Comparison of ENCODE assay signal across 8 cellular contexts in genomic region chr9:130701059-130702022, GRCh38. TPM values are rescaled to one million over a fixed set of nuclear protein-coding genes. Genes with fewer than 3 reads are reported as not detected.
DNase-seq lines count a peak whose midpoint lies in the region; ATAC-seq lines count a peak whose summit lies in the region.

No MANE protein-coding gene starts in this region.

- no peaks in the 10 kb centered on the region for H3K9me3 ChIP-seq in mesenchymal stem cell (ENCODE audit: control insufficient read depth, low read length)

- H3K4ac ChIP-seq in mesenchymal stem cell (ENCODE audit: low read depth in 1 of 2, low read length in 2 of 2): peak overlapping the region; percentile 26 to 61

- H2BK12ac ChIP-seq in mesenchymal stem cell (ENCODE audit: low read length in 2 of 2): peak overlapping the region in 1 of 2 experiments; percentile 3

- no peak overlapping the region for H3K4me3 ChIP-seq in mesenchymal stem cell (ENCODE audit: insufficient read depth in 1 of 2, low read depth in 1 of 2, low read length in 2 of 2)

- H3K27ac ChIP-seq in mesenchymal stem cell (ENCODE audit: low read length, poor library complexity, severe bottlenecking): no peak overlapping the region

- no peak overlapping the region for H3K4me2 ChIP-seq in mesenchymal stem cell (ENCODE audit: low read length, poor library complexity, severe bottlenecking)

- WGBS in mesenchymal stem cell: 67% methylated on average over 10 of the region's 13 CpGs

- H2BK5ac ChIP-seq in mesenchymal stem cell (ENCODE audit: low read depth, low read length, poor library complexity, severe bottlenecking): no peak overlapping the region

- no peak overlapping the region for H2BK15ac ChIP-seq in mesenchymal stem cell (ENCODE audit: low read depth, poor library complexity, severe bottlenecking)

- no peak overlapping the region for H4K91ac ChIP-seq in mesenchymal stem cell (ENCODE audit: low read length)

- CTCF ChIA-PET in activated CD4-positive, alpha-beta memory T cell treated with anti-CD3 and anti-CD28 coated beads, Interleukin-2, amount 10 ng/mL, durations not matched to agents 7 days and 5 days (lab: Charles Lee): interaction anchor here (0.7 to 3.9 kb wide), 30 partner anchors 9 to 345 kb away, joined by 3 to 25 read pairs (median 4); partner anchors contain the start of gene EXOSC2

- H3K4me1 Mint-ChIP-seq in activated CD4-positive, alpha-beta memory T cell treated with anti-CD3 and anti-CD28 coated beads, Interleukin-2, amount 10 ng/mL, durations not matched to agents 7 days and 5 days: peaks cover 22% of the 10 kb centered on the region

- H3K9ac ChIP-seq in mesenchymal stem cell (ENCODE audit: low read length): peak overlapping the region; percentile 32

- peaks cover 70% of the 10 kb centered on the region for H3K36me3 Mint-ChIP-seq in activated CD4-positive, alpha-beta memory T cell treated with anti-CD3 and anti-CD28 coated beads, Interleukin-2, amount 10 ng/mL, durations not matched to agents 7 days and 5 days (ENCODE audit: low read depth)

- peak overlapping the region; percentile 53 for H2AK5ac ChIP-seq in mesenchymal stem cell (ENCODE audit: low read length, severe bottlenecking)

- H3K27me3 ChIP-seq in mesenchymal stem cell (ENCODE audit: control insufficient read depth in 1 of 2, insufficient read depth in 1 of 2, low read length in 2 of 2): no peaks in the 10 kb centered on the region

- no peak overlapping the region for H3K18ac ChIP-seq in mesenchymal stem cell (ENCODE audit: low read depth in 1 of 2, low read length in 2 of 2)

- no peak for ATAC-seq in HG03571 (IDR thresholded peaks at IDR 0.05; ENCODE audit: unreplicated experiment)

- no peak overlapping the region for H3K4me3 Mint-ChIP-seq in activated CD4-positive, alpha-beta memory T cell treated with anti-CD3 and anti-CD28 coated beads, Interleukin-2, amount 10 ng/mL, durations not matched to agents 7 days and 5 days

- H2BK120ac ChIP-seq in mesenchymal stem cell (ENCODE audit: low read depth, low read length): no peak overlapping the region

- no peak overlapping the region for H2AFZ ChIP-seq in mesenchymal stem cell (ENCODE audit: low read depth, low read length)

- H3K23ac ChIP-seq in mesenchymal stem cell (ENCODE audit: low read length in 2 of 2): no peak overlapping the region

- DNase-seq in activated gamma-delta T cell treated with Interleukin-2 at 50 U/mL for 16 hours: peak; percentile 69
- no peak for DNase-seq in activated gamma-delta T cell (lab: John Stamatoyannopoulos, UW)
- peak; percentile 61 for DNase-seq in NCI-H345 (lab: John Stamatoyannopoulos, UW)
- DNase-seq in activated CD4-positive, alpha-beta memory T cell treated with anti-CD3 and anti-CD28 coated beads, Interleukin-2, amount 10 ng/mL, durations not matched to agents 7 days and 5 days: peak; percentile 72
- DNase-seq in ecto neural progenitor cell (ENCODE audit: low spot score): peak; percentile 89
- DNase-seq in mesenchymal stem cell: peak; percentile 78
- DNase-seq in stimulated activated CD8-positive, alpha-beta memory T cell treated with anti-CD3 and anti-CD28 coated beads, Interleukin-15, amount 100 ng/mL, for 4 hours (ENCODE audit: low read depth in 2 of 2): peak; percentile 25 to 32

- H3K14ac ChIP-seq in mesenchymal stem cell (ENCODE audit: low read length in 2 of 2): no peak overlapping the region

- no peak overlapping the region for H3K27ac Mint-ChIP-seq in activated CD4-positive, alpha-beta memory T cell treated with anti-CD3 and anti-CD28 coated beads, Interleukin-2, amount 10 ng/mL, durations not matched to agents 7 days and 5 days

- H3K4me1 ChIP-seq in mesenchymal stem cell (ENCODE audit: control insufficient read depth, insufficient read depth, low read depth, low read length): peaks cover 8% of the 10 kb centered on the region

- POLR2A ChIA-PET in activated CD4-positive, alpha-beta memory T cell treated with anti-CD3 and anti-CD28 coated beads, Interleukin-2, amount 10 ng/mL, durations not matched to agents 7 days and 5 days (lab: Charles Lee): interaction anchor here (0.6 to 1.6 kb wide), 5 partner anchors 8 to 362 kb away, joined by 3 to 5 read pairs (median 3); partner anchors contain the start of gene EXOSC2

- H3K36me3 ChIP-seq in mesenchymal stem cell (ENCODE audit: control insufficient read depth in 1 of 2, insufficient read depth in 2 of 2, low read depth in 1 of 2, low read length in 2 of 2): peaks cover 41 to 76% of the 10 kb centered on the region in 2 experiments

- no peaks in the 10 kb centered on the region for H3K27me3 Mint-ChIP-seq in activated CD4-positive, alpha-beta memory T cell treated with anti-CD3 and anti-CD28 coated beads, Interleukin-2, amount 10 ng/mL, durations not matched to agents 7 days and 5 days

- no peak overlapping the region for H4K8ac ChIP-seq in mesenchymal stem cell (ENCODE audit: low read length)

- no peaks in the 10 kb centered on the region for H3K9me3 Mint-ChIP-seq in activated CD4-positive, alpha-beta memory T cell treated with anti-CD3 and anti-CD28 coated beads, Interleukin-2, amount 10 ng/mL, durations not matched to agents 7 days and 5 days

- peaks cover 25% of the 10 kb centered on the region for H3K79me1 ChIP-seq in mesenchymal stem cell (replicated peaks; ENCODE audit: low read length, poor library complexity, severe bottlenecking)

RNA-seq across cellular contexts. Expression of gene EXOSC2, which starts 7.8 kb away (rescaled TPM):
- 10 to 100 TPM; 45.2 to 48.7 TPM for total RNA-seq in activated CD4-positive, alpha-beta memory T cell treated with anti-CD3 and anti-CD28 coated beads, Interleukin-2, amount 10 ng/mL, durations not matched to agents 7 days and 5 days
- 6.9 TPM for polyA plus RNA-seq in mesenchymal stem cell (2013, experiment 1 of 2)
- 6.9 TPM for polyA plus RNA-seq in mesenchymal stem cell (2013, experiment 2 of 2)

RNA-seq across cellular contexts. Expression of gene PRDM12, which starts 36.9 kb away (rescaled TPM):
- not detected for total RNA-seq in activated CD4-positive, alpha-beta memory T cell treated with anti-CD3 and anti-CD28 coated beads, Interleukin-2, amount 10 ng/mL, durations not matched to agents 7 days and 5 days
- polyA plus RNA-seq in mesenchymal stem cell (2013, experiment 1 of 2): 0.03 TPM
- 0.04 TPM for polyA plus RNA-seq in mesenchymal stem cell (2013, experiment 2 of 2)
